Comparison of ENCODE assay signal across 10 cellular contexts in genomic region chrX:37905436-37906147, GRCh38. TPM values are rescaled to one million over a fixed set of nuclear protein-coding genes. Genes with fewer than 3 reads are reported as not detected.
A peak's percentile ranks its signal among the peaks of the same experiment; 100 is the strongest.
DNase-seq lines count a peak whose midpoint lies in the region; ATAC-seq and TF ChIP-seq lines count a peak whose summit lies in the region.
"Had no signal": no experiment of that assay in that cellular context is flagged by ENCODE, and none has a peak within 500 bp of the region (broad histone marks: within the 10 kb centered on the region; RNA-seq: fewer than 3 reads in every experiment).

No MANE protein-coding gene starts in this region.

- TF ChIP-seq CTCF in progenitor cell of endocrine pancreas (IDR thresholded peaks at IDR 0.05; ENCODE audit: unreplicated experiment): peak; percentile 52

- peak overlapping the region; percentile 24 for H3K27ac Mint-ChIP-seq in progenitor cell of endocrine pancreas
- H3K27ac Mint-ChIP-seq: CD8-positive, alpha-beta T cell had no signal

- no peaks in the 10 kb centered on the region for H3K36me3 Mint-ChIP-seq in progenitor cell of endocrine pancreas (ENCODE audit: insufficient read depth)
- H3K36me3 Mint-ChIP-seq: CD8-positive, alpha-beta T cell had no signal

- peaks cover 2% of the 10 kb centered on the region for H3K4me1 Mint-ChIP-seq in progenitor cell of endocrine pancreas (ENCODE audit: low read depth)

- peaks cover 22% of the 10 kb centered on the region for H3K9me3 Mint-ChIP-seq in progenitor cell of endocrine pancreas (ENCODE audit: low read depth)

- no peaks in the 10 kb centered on the region for H3K9me3 ChIP-seq in SJCRH30 (replicated peaks)

- no peaks in the 10 kb centered on the region for H3K27me3 Mint-ChIP-seq in progenitor cell of endocrine pancreas

- H3K4me3 ChIP-seq in SJCRH30: no peak overlapping the region
- H3K4me3 ChIP-seq: skin epidermis had no signal

- H3K36me3 ChIP-seq in SJCRH30: no peaks in the 10 kb centered on the region

- no peak overlapping the region for H3K27ac ChIP-seq in SJCRH30
- H3K27ac ChIP-seq: skin epidermis had no signal

- ATAC-seq in GM18907 (IDR thresholded peaks at IDR 0.05; ENCODE audit: unreplicated experiment): no peak
- no peak for ATAC-seq in HG03280 (IDR thresholded peaks at IDR 0.05; ENCODE audit: unreplicated experiment)
- ATAC-seq: CD8-positive, alpha-beta T cell had no signal

- no peaks in the 10 kb centered on the region for H3K4me1 ChIP-seq in SJCRH30

- peak; percentile 0 to 38 for DNase-seq in SHP77 (lab: John Stamatoyannopoulos, UW)
- no peak for DNase-seq in SHP77 treated with DMSO at 0.1 percent for 48 hours (lab: John Stamatoyannopoulos, UW)
- peak; percentile 30 to 35 for DNase-seq in SJCRH30
- peak; percentile 1 for DNase-seq in fibroblast of gingiva (ENCODE audit: low read depth)
- DNase-seq in progenitor cell of endocrine pancreas (ENCODE audit: low spot score, unreplicated experiment): peak; percentile 48
- DNase-seq in OCI-M1 (lab: John Stamatoyannopoulos, UW): no peak

- no peaks in the 10 kb centered on the region for H3K27me3 ChIP-seq in SJCRH30

- peak overlapping the region; percentile 80 for H3K4me3 Mint-ChIP-seq in progenitor cell of endocrine pancreas (ENCODE audit: low read depth)
- H3K4me3 Mint-ChIP-seq: CD8-positive, alpha-beta T cell had no signal

RNA-seq across cellular contexts. Expression of gene DYNLT3, which starts 58.2 kb away (rescaled TPM):
- total RNA-seq in SJCRH30 (2014; rRNA removed; shearing (Covaris generic)): not detected in 2 replicates
- 26.9 and 28.7 TPM in 2 replicates for total RNA-seq in progenitor cell of endocrine pancreas

Comparison
In these comparisons a context has a peak if more than half of its experiments do, and no peak if none do; other contexts are left out.
1. DNase-seq: peak in SHP77 (2 of 2), SJCRH30 (2 of 2), fibroblast of gingiva (single experiment) and progenitor cell of endocrine pancreas (single experiment); none in SHP77 treated with DMSO at 0.1 percent for 48 hours (single experiment) and OCI-M1 (single experiment).
2. RNA of gene DYNLT3, which starts 58.2 kb away (total RNA-seq): 26.9 to 28.7 TPM in progenitor cell of endocrine pancreas; not detected in SJCRH30; every median in the first group is over 10 times any median in the second.